In genomic region chr10:11180228-11180627, GRCh38 we compare ENCODE assay signal across 1 cellular context.
TF ChIP-seq lines count a peak whose summit lies in the region.

No MANE protein-coding gene starts in this region.

TF ChIP-seq in HepG2, 621 proteins besides CTCF, POLR2A, EP300 and RAD21 (continued from another document):
- TF ChIP-seq KLF12 (CRISPR knock-in tag; IDR thresholded peaks at IDR 0.05; ENCODE audit: borderline replicate concordance): no peak
